Comparison of ENCODE assay signal across 8 cellular contexts in genomic region chr16:11914210-11914758, GRCh38. TPM values are rescaled to one million over a fixed set of nuclear protein-coding genes. Genes with fewer than 3 reads are reported as not detected.
DNase-seq lines count a peak whose midpoint lies in the region; ATAC-seq, FAIRE-seq and TF ChIP-seq lines count a peak whose summit lies in the region.

No MANE protein-coding gene starts in this region.

- peak overlapping the region; percentile 75 for H2AFZ ChIP-seq in GM12878 (ENCODE audit: control insufficient read depth, low read depth, low read length)

- under 1% methylated on average over 12 of the region's 12 CpGs for WGBS in GM12878 (ENCODE audit: insufficient coverage, insufficient replicate concordance, low lambda C conversion rate, missing lambda C conversion rate)
- 3 to 5% methylated on average over 12 of the region's 12 CpGs for WGBS in lung, 2 donors

- DNase-seq in right atrium auricular region (ENCODE audit: low spot score) (no peak), cardiac septum (ENCODE audit: low spot score) (no peak), GM12878 (ENCODE audit: low read depth, low spot score) (no peak), lung (ENCODE audit: low spot score) (no peak), uterus (no peak), GM19240 (ENCODE audit: insufficient read length, low spot score) (no peak), putamen (ENCODE audit: low spot score) (no peak)

- CTCF ChIA-PET in GM12878 (lab: Yijun Ruan, JAX) = interaction anchor here (0.6 kb wide), 1 partner anchor 50 kb away, joined by 3 read pairs; no protein-coding TSS in a partner anchor

- peak overlapping the region; percentile 77 for H3K9ac ChIP-seq in GM12878 (ENCODE audit: control insufficient read depth, insufficient read depth, low read length)

- peak overlapping the region; percentile 77 for H3K4me2 ChIP-seq in GM12878 (ENCODE audit: control insufficient read depth, insufficient read depth)

- TF ChIP-seq CTCF in right atrium auricular region (IDR thresholded peaks at IDR 0.05) (no peak), GM12878 (IDR thresholded peaks at IDR 0.05 in 2 of 3, conservative IDR thresholded peaks at IDR 0.05 in 1 of 3; ENCODE audit: control insufficient read depth in 2 of 3, extremely low read depth in 1 of 3, insufficient read depth in 1 of 3, low read depth in 3 of 3, low read length in 3 of 3) (no peak), lung (IDR thresholded peaks at IDR 0.05; ENCODE audit: control extremely low read depth, extremely low read depth) (no peak), uterus (IDR thresholded peaks at IDR 0.05) (no peak)

- peak overlapping the region; percentile 90 to 96 for H3K27ac ChIP-seq in right atrium auricular region
- H3K27ac ChIP-seq in GM12878 (ENCODE audit: control insufficient read depth, insufficient read depth) = peak overlapping the region; percentile 87
- peak overlapping the region in 1 of 2 donors; percentile 93 for H3K27ac ChIP-seq in lung (ENCODE audit: low read depth in 1 of 2, low read length in 1 of 2)
- peak overlapping the region; percentile 86 to 93 for H3K27ac ChIP-seq in uterus

- no peak for TF ChIP-seq POLR2A in GM12878 (IDR thresholded peaks at IDR 0.05; ENCODE audit: low read depth, low read length)
- TF ChIP-seq POLR2A in uterus (IDR thresholded peaks at IDR 0.05) = no peak

- POLR2A ChIA-PET in GM12878 (lab: Charles Lee) = interaction anchor here (1.7 kb wide), 1 partner anchor 51 kb away, joined by 7 read pairs; the partner anchor contains the start of gene TNFRSF17

- no peak for FAIRE-seq in GM12878 (lab: Jason Lieb, UNC)

- in situ Hi-C loops in GM12878 (cut with MboI) = no loop called here

- TF ChIP-seq EP300 in GM12878 (IDR thresholded peaks at IDR 0.05; ENCODE audit: borderline replicate concordance in 1 of 2, control insufficient read depth in 1 of 2, low read depth in 2 of 2, low read length in 2 of 2) = no peak

- H3K79me2 ChIP-seq in GM12878 (ENCODE audit: control insufficient read depth, insufficient read depth, low read length) = peaks cover 64% of the 10 kb centered on the region

- intact Hi-C loops in cardiac septum (cut with DNase I) = loop anchor here (10.0 kb wide), 1 partner anchor 891 kb away; the partner anchor contains the start of gene CPPED1
- intact Hi-C loops in GM12878 (cut with micrococcal nuclease; ENCODE audit: unreplicated experiment) = loop anchor here (2.0 to 5.0 kb wide), 2 partner anchors 53 to 59 kb away; partner anchors contain the start of gene TNFRSF17
- intact Hi-C loops in uterus (cut with DNase I; ENCODE audit: low total_unique reads) = no loop called here

- no TSS peak for BruUV-seq in GM12878 (replicated peaks; lab: Mats Ljungman, UMichigan)

- H4K20me1 ChIP-seq in GM12878 (ENCODE audit: control insufficient read depth, insufficient read depth) = no peaks in the 10 kb centered on the region; the same call in none of the 2 replicates

- TF ChIP-seq RAD21 in GM12878 (IDR thresholded peaks at IDR 0.05; ENCODE audit: insufficient read depth, low read depth, low read length) = no peak

- no peaks in the 10 kb centered on the region for H3K9me3 ChIP-seq in right atrium auricular region
- H3K9me3 ChIP-seq in GM12878 (replicated peaks; ENCODE audit: control insufficient read depth, insufficient read depth, low read length) = peaks cover 2% of the 10 kb centered on the region; the same call in 2 of the 3 replicates
- H3K9me3 ChIP-seq in lung (ENCODE audit: control insufficient read depth in 2 of 2, insufficient read depth in 1 of 2, low read length in 1 of 2) = no peaks in the 10 kb centered on the region
- no peaks in the 10 kb centered on the region for H3K9me3 ChIP-seq in uterus

- no peaks in the 10 kb centered on the region for H3K27me3 ChIP-seq in right atrium auricular region
- H3K27me3 ChIP-seq in GM12878 (replicated peaks in 1 of 2; ENCODE audit: control insufficient read depth in 2 of 2, insufficient read depth in 2 of 2, low read length in 1 of 2) = no peaks in the 10 kb centered on the region
- H3K27me3 ChIP-seq in lung (ENCODE audit: control insufficient read depth, insufficient read depth) = no peaks in the 10 kb centered on the region
- H3K27me3 ChIP-seq in uterus = no peaks in the 10 kb centered on the region

- peaks cover 0 to 52% of the 10 kb centered on the region in 2 donors for H3K4me1 ChIP-seq in right atrium auricular region
- H3K4me1 ChIP-seq in GM12878 (ENCODE audit: control insufficient read depth, insufficient read depth, low read length) = peaks cover 15% of the 10 kb centered on the region
- H3K4me1 ChIP-seq in lung (ENCODE audit: control insufficient read depth in 2 of 2, insufficient read depth in 2 of 2, low read length in 2 of 2) = peaks cover 0 to 26% of the 10 kb centered on the region in 2 donors
- H3K4me1 ChIP-seq in uterus = peaks cover 12 to 19% of the 10 kb centered on the region in 2 donors

- H3K36me3 ChIP-seq in right atrium auricular region (no peaks in the 10 kb centered on the region), GM12878 (ENCODE audit: control insufficient read depth in 2 of 2, insufficient read depth in 2 of 2, low read length in 1 of 2) (peaks cover 0 to 2% of the 10 kb centered on the region in 2 experiments; a peak in 1 of 4 replicates), lung (ENCODE audit: control insufficient read depth in 2 of 2, insufficient read depth in 2 of 2, low read length in 2 of 2) (no peaks in the 10 kb centered on the region), uterus (no peaks in the 10 kb centered on the region)

- no peak for ATAC-seq in GM12878
- ATAC-seq in lung (ENCODE audit: insufficient read depth, low FRiP score) = no peak
- ATAC-seq in GM21723 (IDR thresholded peaks at IDR 0.05; ENCODE audit: unreplicated experiment) = no peak

- H3K4me3 ChIP-seq in right atrium auricular region (peak overlapping the region; percentile 96 to 99), GM12878 (peak overlapping the region; percentile 71), lung (peak overlapping the region; percentile 97), uterus (peak overlapping the region; percentile 70 to 96)

- RAD21 ChIA-PET in GM12878 (lab: Charles Lee; ENCODE audit: unreplicated experiment) = interaction anchor here (0.7 kb wide), 1 partner anchor 35 kb away, joined by 4 read pairs; no protein-coding TSS in a partner anchor

- SMC1A ChIA-PET in GM12878 (lab: Charles Lee; ENCODE audit: uncharacterized antibody, unreplicated experiment) = interaction anchor here (1.2 kb wide), 1 partner anchor 62 kb away, joined by 3 read pairs; the partner anchor contains the start of gene SNX29

RNA-seq across cellular contexts. Expression of gene GSPT1, which starts 1.5 kb away (rescaled TPM):
- 10 to 100 TPM; 59.5 to 62.7 TPM for total RNA-seq in right atrium auricular region
- total RNA-seq in cardiac septum = 86.6 TPM
- 62.3 and 66.6 TPM in 2 replicates for total RNA-seq in GM12878 (2013; cell fraction: nucleolus; rRNA removed)
- 61.3 and 75.8 TPM in 2 replicates for total RNA-seq in GM12878 (2014; rRNA removed)
- total RNA-seq in GM12878 (2014; rRNA removed; fragmentation: Illumina TruSeq; extraction: Trizol) = 92.3 and 95.8 TPM in 2 replicates
- total RNA-seq in GM12878 (2021) = 138 and 142 TPM in 2 replicates
- 59.0 TPM for polyA plus RNA-seq in GM12878 (2011; ENCODE audit: low read depth)
- 104 and 122 TPM in 2 replicates for polyA plus RNA-seq in GM12878 (2011; rRNA removed)
- polyA plus RNA-seq in GM12878 (2011; cell fraction: cytosol; rRNA removed) = 38.7 and 56.1 TPM in 2 replicates
- 44.4 and 59.9 TPM in 2 replicates for polyA plus RNA-seq in GM12878 (2011; cell fraction: nucleus; rRNA removed)
- 54.6 and 79.2 TPM in 2 replicates for polyA plus RNA-seq in GM12878 (2012)
- polyA plus RNA-seq in GM12878 (2014; fragmentation: Illumina TruSeq; extraction: Trizol) = 168 and 192 TPM in 2 replicates
- 10 to 100 TPM; 46.7 to 63.5 TPM for polyA plus RNA-seq in GM12878 (2014; fragmentation: Nextera tagmentation; extraction: Ambion mirVana)
- 69.6 and 72.2 TPM in 2 replicates for polyA plus RNA-seq in GM12878 (2014; rRNA removed)
- 100 to 1,000 TPM; 139 to 181 TPM for polyA plus RNA-seq in GM12878 (2016; fragmentation: Nextera tagmentation; extraction: Ambion mirVana)
- 42.9 and 84.4 TPM in 2 replicates for polyA minus RNA-seq in GM12878 (2011; rRNA and poly(A)+ RNA removed)
- 34.7 and 61.5 TPM in 2 replicates for polyA minus RNA-seq in GM12878 (2011; cell fraction: cytosol; rRNA and poly(A)+ RNA removed)
- polyA minus RNA-seq in GM12878 (2011; cell fraction: nucleus; rRNA and poly(A)+ RNA removed) = 12.0 and 17.7 TPM in 2 replicates
- 100 to 1,000 TPM; 106 to 116 TPM for total RNA-seq in lung
- polyA plus RNA-seq in lung = 10 to 100 TPM; 27.2 to 61.7 TPM
- 10 to 100 TPM; 33.2 to 73.7 (median 64.7) TPM for total RNA-seq in uterus

RNA-seq across cellular contexts. Expression of gene NPIPB2, which starts 27.6 kb away (rescaled TPM):
- total RNA-seq in right atrium auricular region (1 to 10 TPM in 1 of 2 donors, not detected in 1; 3.0 TPM), cardiac septum (1.9 TPM), GM12878 (2014; rRNA removed) (5.0 and 10.7 TPM in 2 replicates), GM12878 (2014; rRNA removed; fragmentation: Illumina TruSeq; extraction: Trizol) (7.4 and 9.7 TPM in 2 replicates), GM12878 (2021) (9.1 and 13.2 TPM in 2 replicates), lung (10 to 100 TPM in 1 of 2 donors, 1 to 10 TPM in 1; 8.4 to 10.1 TPM), uterus (10 to 100 TPM in 1 of 4 donors, 1 to 10 TPM in 3; 1.8 to 24.6 (median 3.4) TPM)
- total RNA-seq in GM12878 (2013; cell fraction: nucleolus; rRNA removed) = 80.1 and 96.1 TPM in 2 replicates
- 16.0 TPM for polyA plus RNA-seq in GM12878 (2011; ENCODE audit: low read depth)
- polyA plus RNA-seq in GM12878 (2011; rRNA removed) (29.3 and 33.0 TPM in 2 replicates), GM12878 (2014; fragmentation: Illumina TruSeq; extraction: Trizol) (14.3 and 19.0 TPM in 2 replicates), GM12878 (2014; fragmentation: Nextera tagmentation; extraction: Ambion mirVana) (1 to 10 TPM; 1.9 to 4.0 TPM), GM12878 (2014; rRNA removed) (12.1 TPM in 2 replicates), GM12878 (2016; fragmentation: Nextera tagmentation; extraction: Ambion mirVana) (10 to 100 TPM; 10.1 to 11.5 TPM), lung (1 to 10 TPM; 5.5 to 6.6 TPM)
- polyA plus RNA-seq in GM12878 (2011; cell fraction: cytosol; rRNA removed) = 17.7 and 24.5 TPM in 2 replicates
- 53.4 and 54.7 TPM in 2 replicates for polyA plus RNA-seq in GM12878 (2011; cell fraction: nucleus; rRNA removed)
- polyA plus RNA-seq in GM12878 (2012) = 10.3 and 11.0 TPM in 2 replicates
- polyA minus RNA-seq in GM12878 (2011; rRNA and poly(A)+ RNA removed) = 17.8 and 30.4 TPM in 2 replicates
- 3.9 and 10.7 TPM in 2 replicates for polyA minus RNA-seq in GM12878 (2011; cell fraction: cytosol; rRNA and poly(A)+ RNA removed)
- polyA minus RNA-seq in GM12878 (2011; cell fraction: nucleus; rRNA and poly(A)+ RNA removed) = 9.4 and 28.2 TPM in 2 replicates

RNA-seq across cellular contexts. Expression of gene TNFRSF17, which starts 50.7 kb away (rescaled TPM):
- total RNA-seq in right atrium auricular region (not detected), cardiac septum (not detected), GM12878 (2014; rRNA removed) (149 and 170 TPM in 2 replicates), GM12878 (2014; rRNA removed; fragmentation: Illumina TruSeq; extraction: Trizol) (129 and 130 TPM in 2 replicates), GM12878 (2021) (92.4 and 106 TPM in 2 replicates), lung (1 to 10 TPM; 1.5 to 3.2 TPM), uterus (under 1 TPM in 1 of 4 donors, not detected in 3; 0.73 TPM)
- total RNA-seq in GM12878 (2013; cell fraction: nucleolus; rRNA removed) = 116 and 120 TPM in 2 replicates
- 174 TPM for polyA plus RNA-seq in GM12878 (2011; ENCODE audit: low read depth)
- polyA plus RNA-seq in GM12878 (2011; rRNA removed) (296 and 352 TPM in 2 replicates), GM12878 (2014; fragmentation: Illumina TruSeq; extraction: Trizol) (132 and 138 TPM in 2 replicates), GM12878 (2014; fragmentation: Nextera tagmentation; extraction: Ambion mirVana) (100 to 1,000 TPM; 453 to 461 TPM), GM12878 (2014; rRNA removed) (107 and 114 TPM in 2 replicates), GM12878 (2016; fragmentation: Nextera tagmentation; extraction: Ambion mirVana) (100 to 1,000 TPM; 209 to 213 TPM), lung (1 to 10 TPM in 1 of 2 donors, under 1 TPM in 1; 0.30 to 1.3 TPM)
- 150 and 165 TPM in 2 replicates for polyA plus RNA-seq in GM12878 (2011; cell fraction: cytosol; rRNA removed)
- 88.9 and 125 TPM in 2 replicates for polyA plus RNA-seq in GM12878 (2011; cell fraction: nucleus; rRNA removed)
- 119 and 154 TPM in 2 replicates for polyA plus RNA-seq in GM12878 (2012)
- 183 and 214 TPM in 2 replicates for polyA minus RNA-seq in GM12878 (2011; rRNA and poly(A)+ RNA removed)
- 59.7 and 61.1 TPM in 2 replicates for polyA minus RNA-seq in GM12878 (2011; cell fraction: cytosol; rRNA and poly(A)+ RNA removed)
- polyA minus RNA-seq in GM12878 (2011; cell fraction: nucleus; rRNA and poly(A)+ RNA removed) = 100 and 138 TPM in 2 replicates

Comparison
In these comparisons a context has a peak if more than half of its experiments do, and no peak if none do; other contexts are left out.
1. RNA of gene TNFRSF17, which starts 50.7 kb away (total RNA-seq): 92.4 to 170 TPM in GM12878; 1.5 to 3.2 TPM in lung, not detected in cardiac septum (single experiment), not detected in right atrium auricular region and 0.73 TPM in uterus; every median in the first group is over 10 times any median in the second.
2. Peak in every context shown above with its lines, with median percentiles within 50 percentile points of each other: H3K4me3 ChIP-seq.